Comparison of ENCODE assay signal across 13 cellular contexts in genomic region chr7:143410523-143411004, GRCh38. TPM values are rescaled to one million over a fixed set of nuclear protein-coding genes. Genes with fewer than 3 reads are reported as not detected.
DNase-seq lines count a peak whose midpoint lies in the region; ATAC-seq and TF ChIP-seq lines count a peak whose summit lies in the region.
"Had no signal": no experiment of that assay in that cellular context is flagged by ENCODE, and none has a peak within 500 bp of the region (broad histone marks: within the 10 kb centered on the region; RNA-seq: fewer than 3 reads in every experiment).

No MANE protein-coding gene starts in this region.

- no peaks in the 10 kb centered on the region for H3K9me3 ChIP-seq in HAP-1
- H3K9me3 ChIP-seq in heart right ventricle = no peaks in the 10 kb centered on the region
- H3K9me3 ChIP-seq in skeletal muscle satellite cell (replicated peaks; ENCODE audit: low read length) = no peaks in the 10 kb centered on the region
- no peaks in the 10 kb centered on the region for H3K9me3 ChIP-seq in thyroid gland
- H3K9me3 ChIP-seq: upper lobe of left lung had no signal

- in situ Hi-C loops in HAP-1 (cut with MboI; ENCODE audit: low sequenced_read_pairs) = no loop called here

- TF ChIP-seq POLR2A in thyroid gland (IDR thresholded peaks at IDR 0.05) = no peak

- peaks cover 3% of the 10 kb centered on the region; the same call in 1 of the 2 replicates for H3K27me3 ChIP-seq in HAP-1 (ENCODE audit: low read depth)
- peaks cover 0 to 30% (median 10%) of the 10 kb centered on the region in 7 donors for H3K27me3 ChIP-seq in heart right ventricle
- H3K27me3 ChIP-seq in skeletal muscle satellite cell (ENCODE audit: control insufficient read depth, insufficient read depth, low read length) = no peaks in the 10 kb centered on the region
- no peaks in the 10 kb centered on the region for H3K27me3 ChIP-seq in thyroid gland
- H3K27me3 ChIP-seq: upper lobe of left lung had no signal

- H3K4me3 ChIP-seq in HAP-1 (no peak overlapping the region), heart right ventricle (no peak overlapping the region), skeletal muscle satellite cell (ENCODE audit: low read length) (no peak overlapping the region), thyroid gland (replicated peaks in 1 of 3) (no peak overlapping the region)
- H3K4me3 ChIP-seq: upper lobe of left lung had no signal

- H3K36me3 ChIP-seq in HAP-1 (replicated peaks) (no peaks in the 10 kb centered on the region), heart right ventricle (no peaks in the 10 kb centered on the region), skeletal muscle satellite cell (ENCODE audit: insufficient read depth, low read length) (no peaks in the 10 kb centered on the region), thyroid gland (no peaks in the 10 kb centered on the region)
- H3K36me3 ChIP-seq: upper lobe of left lung had no signal

- H3K9ac ChIP-seq in skeletal muscle satellite cell (ENCODE audit: low read depth, low read length) = no peak overlapping the region

- H3K27ac ChIP-seq in heart right ventricle = peak overlapping the region in 1 of 10 donors; percentile 36
- no peak overlapping the region for H3K27ac ChIP-seq in thyroid gland

- H3K4me1 ChIP-seq in HAP-1 (peaks cover 18% of the 10 kb centered on the region), heart right ventricle (peaks cover 3 to 64% (median 15%) of the 10 kb centered on the region in 9 donors), skeletal muscle satellite cell (ENCODE audit: control insufficient read depth, insufficient read depth, low read length) (peaks cover 19% of the 10 kb centered on the region), thyroid gland (peaks cover 10 to 22% of the 10 kb centered on the region in 2 donors)

- intact Hi-C loops in heart right ventricle (cut with DNase I) (loop anchor here in 6 of 10 donors (10.0 kb wide), 4 partner anchors 46 to 106 kb away; partner anchors contain the start of genes FAM131B (in 3 of the 6) and CLCN1 (in 1 of the 6)), thyroid gland (cut with DNase I) (loop anchor here (10.0 kb wide), 1 partner anchor 126 kb away; the partner anchor contains the start of genes CASP2 and TMEM139)

- H3K4me2 ChIP-seq in skeletal muscle satellite cell (ENCODE audit: low read length) = peak overlapping the region; percentile 8

- 33 to 43% methylated on average over 6 of the region's 6 CpGs for WGBS in heart right ventricle, 2 donors
- 49 to 51% methylated on average over 6 of the region's 6 CpGs for WGBS in thyroid gland, 2 donors

- DNase-seq in HAP-1 (ENCODE audit: low spot score in 2 of 2) = peak; percentile 31 to 71
- DNase-seq in SIG-M5 (lab: John Stamatoyannopoulos, UW) = peak; percentile 90
- no peak for DNase-seq in heart right ventricle
- DNase-seq in thyroid gland = no peak
- DNase-seq in NCI-H1436 (lab: John Stamatoyannopoulos, UW) = no peak
- DNase-seq: activated B cell treated with CpG ODN at 0.5 μM for 24 hours; activated naive CD4-positive, alpha-beta T cell treated with Interleukin-2 at 50 U/mL for 16 hours; occipital lobe; upper lobe of left lung had no signal

- TF ChIP-seq CTCF in heart right ventricle (IDR thresholded peaks at IDR 0.05) (no peak), thyroid gland (IDR thresholded peaks at IDR 0.05) (no peak)

- ATAC-seq in heart right ventricle = peak in 5 of 8 donors; percentile 18 to 70 (median 49)
- ATAC-seq in GM21723 (IDR thresholded peaks at IDR 0.05; ENCODE audit: unreplicated experiment) = no peak

RNA-seq across cellular contexts. Expression of gene EPHA1, which starts 1.9 kb away (rescaled TPM):
- total RNA-seq in heart right ventricle (under 1 TPM in 1 of 10 donors, not detected in 9; 0.39 TPM), thyroid gland (10 to 100 TPM in 3 of 4 donors, 1 to 10 TPM in 1; 7.5 to 22.4 (median 16.4) TPM)
- under 1 TPM; 0.12 to 0.73 TPM for polyA plus RNA-seq in heart right ventricle
- under 0.01 and 0.66 TPM in 2 replicates for total RNA-seq in skeletal muscle satellite cell (2012; rRNA removed)
- total RNA-seq: activated B cell treated with CpG ODN at 0.5 μM for 24 hours, Daoy, H4, occipital lobe had no signal

RNA-seq across cellular contexts. Expression of gene ZYX, which starts 29.4 kb away (rescaled TPM):
- total RNA-seq in heart right ventricle (100 to 1,000 TPM in 2 of 10 donors, 10 to 100 TPM in 8; 48.5 to 148 (median 74.6) TPM), thyroid gland (10 to 100 TPM; 24.6 to 55.4 (median 31.3) TPM)
- polyA plus RNA-seq in heart right ventricle = 100 to 1,000 TPM in 1 of 2 donors, 10 to 100 TPM in 1; 58.9 to 152 TPM
- 48.7 and 72.7 TPM in 2 replicates for total RNA-seq in skeletal muscle satellite cell (2012; rRNA removed)

RNA-seq across cellular contexts. Expression of gene TAS2R60, which starts 32.7 kb away (rescaled TPM):
- total RNA-seq in heart right ventricle = not detected
- not detected for polyA plus RNA-seq in heart right ventricle
- not detected in 2 replicates for total RNA-seq in skeletal muscle satellite cell (2012; rRNA removed)
- total RNA-seq in thyroid gland = not detected
- total RNA-seq: activated B cell treated with CpG ODN at 0.5 μM for 24 hours, Daoy, H4, occipital lobe had no signal

RNA-seq across cellular contexts. Expression of gene FAM131B, which starts 48.1 kb away (rescaled TPM):
- 1 to 10 TPM in 1 of 10 donors, under 1 TPM in 8, not detected in 1; 0.07 to 1.2 (median 0.39) TPM for total RNA-seq in heart right ventricle
- polyA plus RNA-seq in heart right ventricle = under 1 TPM; 0.22 to 0.37 TPM
- 0.51 and 0.66 TPM in 2 replicates for total RNA-seq in skeletal muscle satellite cell (2012; rRNA removed)
- total RNA-seq in thyroid gland = under 1 TPM in 2 of 4 donors, not detected in 2; 0.11 to 0.54 TPM
- total RNA-seq: activated B cell treated with CpG ODN at 0.5 μM for 24 hours had no signal

Comparison
In these comparisons a context has a peak if more than half of its experiments do, and no peak if none do; other contexts are left out.
1. DNase-seq: peak in HAP-1 (2 of 2) and SIG-M5 (single experiment); none in heart right ventricle (0 of 2), thyroid gland (0 of 2) and NCI-H1436 (single experiment).
2. RNA of gene EPHA1, which starts 1.9 kb away (total RNA-seq): 7.5 to 22.4 TPM in thyroid gland; 0.39 TPM in heart right ventricle; every median in the first group is over 4 times any median in the second.